ENCODE assay signal across 14 cellular contexts in the genomic region with DNA sequence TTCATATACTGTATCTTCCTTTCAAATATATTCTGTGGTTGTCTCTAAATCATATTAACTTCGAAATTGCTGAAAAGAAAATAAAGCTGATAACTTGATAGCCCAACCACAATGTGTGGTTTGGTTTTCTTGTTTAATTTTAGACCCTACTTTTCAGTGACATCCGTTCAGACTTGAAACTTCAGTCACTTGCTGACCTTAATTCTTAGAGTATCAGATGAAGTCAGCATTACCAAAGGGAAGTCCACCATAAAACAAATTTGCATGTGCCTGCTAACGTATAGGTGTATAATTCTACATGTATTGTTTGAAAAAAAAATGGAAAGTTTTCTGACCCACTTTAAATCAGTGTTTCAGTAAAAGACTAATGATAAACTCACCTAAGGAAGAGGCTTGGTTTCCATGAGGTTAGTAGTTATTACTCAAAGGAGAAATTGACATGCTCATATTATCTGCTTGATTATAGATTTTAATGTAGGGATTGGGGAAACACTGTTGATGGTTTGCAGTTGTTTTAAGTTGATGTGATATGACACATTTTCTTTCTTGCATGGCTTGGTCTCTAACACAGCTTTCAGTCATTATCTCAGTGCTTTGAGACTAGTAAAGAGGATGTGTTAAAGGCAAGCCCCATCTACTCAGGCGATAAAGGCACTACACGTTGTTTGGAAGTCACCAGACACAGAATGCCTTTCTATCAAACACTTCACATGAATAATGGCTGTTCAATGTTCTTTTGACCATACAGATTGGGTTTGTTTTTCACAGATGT. TPM values are rescaled to one million over a fixed set of nuclear protein-coding genes. Genes with fewer than 3 reads are reported as not detected.
DNase-seq lines count a peak whose midpoint lies in the region; ATAC-seq, FAIRE-seq and TF ChIP-seq lines count a peak whose summit lies in the region.
"Had no signal": no experiment of that assay in that cellular context is flagged by ENCODE, and none has a peak within 500 bp of the region (broad histone marks: within the 10 kb centered on the region; RNA-seq: fewer than 3 reads in every experiment).

No MANE protein-coding gene starts in this region.

- H3K9me3 ChIP-seq in small intestine (ENCODE audit: control insufficient read depth, low read depth), result no peaks in the 10 kb centered on the region
- no peaks in the 10 kb centered on the region for H3K9me3 ChIP-seq in transverse colon
- H3K9me3 ChIP-seq: prostate gland, thyroid gland had no signal

- WGBS in small intestine, 3 donors, result 46 to 65% (median 60%) methylated on average over 5 of the region's 5 CpGs
- WGBS in transverse colon (ENCODE audit: low coverage in 1 of 2), 2 donors, result 55 to 60% methylated on average over 5 of the region's 5 CpGs

- in situ Hi-C loops in transverse colon (cut with MboI; ENCODE audit: low pct_ligation_motif_present in 1 of 4, low pct_unique_long_range_greater_than_20kb in 1 of 4, low sequenced_read_pairs in 3 of 4), result no loop called here

- no peak for TF ChIP-seq CTCF in transverse colon (IDR thresholded peaks at IDR 0.05)

- ATAC-seq in GM18873 (IDR thresholded peaks at IDR 0.05; ENCODE audit: low FRiP score, unreplicated experiment) (peak; percentile 75), GM21528 (IDR thresholded peaks at IDR 0.05; ENCODE audit: low FRiP score, unreplicated experiment) (peak; percentile 69), HG03103 (IDR thresholded peaks at IDR 0.05; ENCODE audit: low read depth, unreplicated experiment) (peak; percentile 86)

- H3K4me1 ChIP-seq in small intestine (ENCODE audit: control insufficient read depth in 2 of 2, insufficient read depth in 1 of 2, low read depth in 1 of 2, low read length in 1 of 2) (no peaks in the 10 kb centered on the region), transverse colon (no peaks in the 10 kb centered on the region)
- H3K4me1 ChIP-seq: prostate gland had no signal

- no peak for FAIRE-seq in small intestine (lab: Jason Lieb, UNC)

- TF ChIP-seq EP300 in transverse colon (IDR thresholded peaks at IDR 0.05; ENCODE audit: low read depth), result no peak

- H3K27ac ChIP-seq in small intestine (ENCODE audit: low read depth in 1 of 2, low read length in 1 of 2) (no peak overlapping the region), transverse colon (no peak overlapping the region)
- H3K27ac ChIP-seq: PC-9, prostate gland, thyroid gland had no signal

- H3K4me3 ChIP-seq in small intestine (ENCODE audit: low read depth in 1 of 2, low read length in 2 of 2), result no peak overlapping the region
- no peak overlapping the region for H3K4me3 ChIP-seq in transverse colon
- H3K4me3 ChIP-seq: PC-9, prostate gland, thyroid gland had no signal

- H3K27me3 ChIP-seq in small intestine (ENCODE audit: control insufficient read depth in 2 of 2, insufficient read depth in 2 of 2, low read length in 2 of 2), result no peaks in the 10 kb centered on the region
- H3K27me3 ChIP-seq in transverse colon, result no peaks in the 10 kb centered on the region
- H3K27me3 ChIP-seq: thyroid gland had no signal

- H3K36me3 ChIP-seq in small intestine (ENCODE audit: control insufficient read depth in 2 of 2, insufficient read depth in 2 of 2, low read length in 2 of 2) (no peaks in the 10 kb centered on the region), transverse colon (no peaks in the 10 kb centered on the region)
- H3K36me3 ChIP-seq: prostate gland, thyroid gland had no signal

- DNase-seq in small intestine (peak; percentile 16), NCI-H2081 treated with DMSO at 0.1 percent for 48 hours (lab: John Stamatoyannopoulos, UW) (no peak), NCI-H2227 treated with DMSO at 0.1 percent for 48 hours (lab: John Stamatoyannopoulos, UW) (no peak), transverse colon (no peak)
- DNase-seq: activated CD8-positive, alpha-beta memory T cell treated with anti-CD3 and anti-CD28 coated beads, Interleukin-2, amount 50 U/mL, for 4 hours; effector memory CD4-positive, alpha-beta T cell; mammary epithelial cell; NCI-H1436; PC-9; thyroid gland had no signal

- intact Hi-C loops in transverse colon (cut with DNase I; ENCODE audit: low total_unique reads), result no loop called here

- TF ChIP-seq POLR2A in transverse colon (IDR thresholded peaks at IDR 0.05), result no peak

RNA-seq across cellular contexts. Expression of a gene that starts 5.2 kb away (rescaled TPM):
- polyA plus RNA-seq in small intestine, result under 1 TPM in 1 of 3 donors, not detected in 2; 0.03 TPM
- not detected for total RNA-seq in transverse colon
- total RNA-seq: mammary epithelial cell, PC-9, prostate gland, thyroid gland had no signal
- polyA plus RNA-seq: mammary epithelial cell had no signal
